Comparison of ENCODE assay signal across 17 cellular contexts in the genomic region with DNA sequence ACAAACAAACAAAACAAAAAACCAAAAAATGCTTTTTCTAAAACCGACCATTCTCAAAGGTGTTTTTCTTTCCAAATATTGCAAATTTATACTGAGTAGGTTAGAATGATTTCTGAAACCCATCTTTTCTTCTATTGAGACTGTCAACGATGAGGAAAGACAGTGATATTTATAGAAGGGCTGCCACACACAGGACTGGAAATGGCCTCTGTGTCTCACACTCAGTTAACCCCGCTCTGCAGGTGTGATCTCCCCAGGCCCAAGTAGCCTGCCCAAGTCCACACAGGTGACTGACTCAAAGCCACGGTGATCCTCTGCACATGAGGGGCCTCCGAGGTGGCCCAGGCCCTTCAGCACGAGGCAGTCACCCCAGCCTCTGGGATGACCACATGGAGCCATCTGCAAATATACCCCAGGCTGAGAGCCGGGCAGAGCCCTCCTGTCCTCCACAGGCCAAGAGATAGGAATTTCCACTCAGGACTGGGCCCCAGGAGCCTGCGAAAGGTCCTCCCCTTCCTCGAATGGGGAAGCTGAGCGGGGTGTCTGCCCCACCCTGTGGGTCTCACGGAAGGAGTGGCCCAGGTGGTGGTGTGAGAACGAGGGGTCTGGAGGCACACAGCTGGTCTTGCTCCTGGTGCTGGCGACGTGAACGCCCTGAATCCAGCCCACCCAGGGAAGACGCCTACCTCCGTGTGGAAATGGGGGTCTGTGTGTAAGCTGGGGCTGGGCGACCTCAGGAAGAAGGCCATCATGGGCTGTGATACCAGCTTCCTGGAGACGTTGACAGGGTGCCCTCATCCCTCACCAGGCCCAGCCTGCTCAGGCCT.
"Had no signal": no experiment of that assay in that cellular context is flagged by ENCODE, and none has a peak within 500 bp of the region (broad histone marks: within the 10 kb centered on the region; RNA-seq: fewer than 3 reads in every experiment).

No MANE protein-coding gene starts in this region.

- H3K9me3 ChIP-seq: prostate gland, right lobe of liver, testis had no signal

- H3K36me3 ChIP-seq: breast epithelium, esophagus squamous epithelium, prostate gland, right lobe of liver, WERI-Rb-1 had no signal

- H3K4me2 ChIP-seq: smooth muscle cell had no signal

- ATAC-seq: activated T-cell treated with anti-CD3 and anti-CD28 coated beads, Interleukin-2, amount 50 U/mL, for 72 hours; left lobe of liver; right lobe of liver had no signal

- H3K27me3 ChIP-seq: breast epithelium, right lobe of liver, testis had no signal

- H3K4me3 ChIP-seq: breast epithelium, esophagus squamous epithelium, prostate gland, right lobe of liver, smooth muscle cell, testis had no signal

- H3K27ac ChIP-seq: breast epithelium, esophagus squamous epithelium, prostate gland, right lobe of liver, testis, WERI-Rb-1 had no signal

- H3K4me1 ChIP-seq: prostate gland, testis had no signal

- DNase-seq: activated CD4-positive, alpha-beta T cell treated with anti-CD3 and anti-CD28 coated beads, Interleukin-2, amount 50 U/mL, for 4 hours; activated effector memory CD4-positive, alpha-beta T cell treated with anti-CD3 and anti-CD28 coated beads, Interleukin-2, amount 50 U/mL, for 16 hours; activated naive CD4-positive, alpha-beta T cell treated with anti-CD3 and anti-CD28 coated beads, Interleukin-2, amount 50 U/mL, for 16 hours; activated T-cell treated with anti-CD3 and anti-CD28 coated beads, Interleukin-2, amount 50 U/mL, for 72 hours; effector CD8-positive, alpha-beta T cell; esophagus squamous epithelium; hypothalamus; islet precursor cell; stimulated activated CD4-positive, alpha-beta T cell treated with anti-CD3 and anti-CD28 coated beads, Interleukin-4, amount 100 ng/mL, for 24 hours; T-helper 2 cell; testis; WERI-Rb-1 had no signal
